In genomic region chr2:46136953-46137352, GRCh38 we compare ENCODE assay signal across 25 cellular contexts.
"Had no signal": no experiment of that assay in that cellular context is flagged by ENCODE, and none has a peak within 500 bp of the region (broad histone marks: within the 10 kb centered on the region; RNA-seq: fewer than 3 reads in every experiment).

No MANE protein-coding gene starts in this region.

- FAIRE-seq: colon, frontal cortex, kidney had no signal

- H3K27me3 ChIP-seq: brain microvascular endothelial cell, esophagus muscularis mucosa, spleen, transverse colon had no signal

- H3K9me3 ChIP-seq: esophagus muscularis mucosa, spleen, transverse colon had no signal

- H3K36me3 Mint-ChIP-seq: activated naive CD4-positive, alpha-beta T cell treated with anti-CD3 and anti-CD28 coated beads, Interleukin-2, amount 10 ng/mL, durations not matched to agents 7 days and 5 days had no signal

- H3K27me3 Mint-ChIP-seq: activated CD4-positive, alpha-beta memory T cell treated with anti-CD3 and anti-CD28 coated beads, Interleukin-2, amount 10 ng/mL, durations not matched to agents 7 days and 5 days; activated CD4-positive, alpha-beta T cell treated with anti-CD3 and anti-CD28 coated beads, Interleukin-2, amount 10 ng/mL, durations not matched to agents 24 days and 14 days; activated naive CD4-positive, alpha-beta T cell treated with anti-CD3 and anti-CD28 coated beads, Interleukin-2, amount 10 ng/mL, durations not matched to agents 7 days and 5 days; memory B cell; naive B cell; stimulated activated naive CD8-positive, alpha-beta T cell treated with anti-CD3 and anti-CD28 coated beads, Interleukin-15, Interleukin-2, amounts not matched to agents 100 ng/mL and 50 ng/mL, for 24 hours had no signal

- H3K27ac Mint-ChIP-seq: activated CD4-positive, alpha-beta memory T cell treated with anti-CD3 and anti-CD28 coated beads, Interleukin-2, amount 10 ng/mL, durations not matched to agents 7 days and 5 days; activated CD4-positive, alpha-beta T cell treated with anti-CD3 and anti-CD28 coated beads, Interleukin-2, amount 10 ng/mL, durations not matched to agents 24 days and 14 days; activated naive CD4-positive, alpha-beta T cell treated with anti-CD3 and anti-CD28 coated beads, Interleukin-2, amount 10 ng/mL, durations not matched to agents 7 days and 5 days; memory B cell; stimulated activated naive CD8-positive, alpha-beta T cell treated with anti-CD3 and anti-CD28 coated beads, Interleukin-15, Interleukin-2, amounts not matched to agents 100 ng/mL and 50 ng/mL, for 24 hours had no signal

- ATAC-seq: activated CD4-positive, CD25-positive, alpha-beta regulatory T cell treated with anti-CD3 and anti-CD28 coated beads, Interleukin-2, amount 50 U/mL, for 24 hours; left lobe of liver had no signal

- DNase-seq: activated CD4-positive, alpha-beta memory T cell treated with anti-CD3 and anti-CD28 coated beads, Interleukin-2, amount 10 ng/mL, durations not matched to agents 7 days and 5 days; activated CD4-positive, alpha-beta T cell treated with anti-CD3 and anti-CD28 coated beads, Interleukin-2, amount 10 ng/mL, durations not matched to agents 24 days and 14 days; activated effector memory CD4-positive, alpha-beta T cell treated with anti-CD3 and anti-CD28 coated beads, Interleukin-2, amount 50 U/mL, for 16 hours; activated naive CD4-positive, alpha-beta T cell treated with anti-CD3 and anti-CD28 coated beads, Interleukin-2, amount 10 ng/mL, durations not matched to agents 7 days and 5 days; activated T-cell treated with anti-CD3 and anti-CD28 coated beads for 4 hours; brain microvascular endothelial cell; central memory CD4-positive, alpha-beta T cell; kidney; naive B cell; occipital lobe; posterior cingulate gyrus; SIG-M5; spleen; stimulated activated CD4-positive, alpha-beta T cell treated with anti-CD3 and anti-CD28 coated beads, Interleukin-4, amount 100 ng/mL, for 1 hour; substantia nigra; transverse colon had no signal

- H3K4me1 Mint-ChIP-seq: activated CD4-positive, alpha-beta memory T cell treated with anti-CD3 and anti-CD28 coated beads, Interleukin-2, amount 10 ng/mL, durations not matched to agents 7 days and 5 days; activated CD4-positive, alpha-beta T cell treated with anti-CD3 and anti-CD28 coated beads, Interleukin-2, amount 10 ng/mL, durations not matched to agents 24 days and 14 days; activated naive CD4-positive, alpha-beta T cell treated with anti-CD3 and anti-CD28 coated beads, Interleukin-2, amount 10 ng/mL, durations not matched to agents 7 days and 5 days had no signal

- H3K36me3 ChIP-seq: esophagus muscularis mucosa, spleen, transverse colon had no signal

- H3K9me3 Mint-ChIP-seq: activated CD4-positive, alpha-beta memory T cell treated with anti-CD3 and anti-CD28 coated beads, Interleukin-2, amount 10 ng/mL, durations not matched to agents 7 days and 5 days; activated CD4-positive, alpha-beta T cell treated with anti-CD3 and anti-CD28 coated beads, Interleukin-2, amount 10 ng/mL, durations not matched to agents 24 days and 14 days; activated naive CD4-positive, alpha-beta T cell treated with anti-CD3 and anti-CD28 coated beads, Interleukin-2, amount 10 ng/mL, durations not matched to agents 7 days and 5 days; memory B cell; naive B cell; neural crest cell; stimulated activated naive CD8-positive, alpha-beta T cell treated with anti-CD3 and anti-CD28 coated beads, Interleukin-15, Interleukin-2, amounts not matched to agents 100 ng/mL and 50 ng/mL, for 24 hours had no signal

- H3K27ac ChIP-seq: esophagus muscularis mucosa, spleen, transverse colon, VCaP had no signal

- H3K4me3 ChIP-seq: esophagus muscularis mucosa, spleen, transverse colon had no signal

- H3K4me3 Mint-ChIP-seq: activated CD4-positive, alpha-beta memory T cell treated with anti-CD3 and anti-CD28 coated beads, Interleukin-2, amount 10 ng/mL, durations not matched to agents 7 days and 5 days; activated CD4-positive, alpha-beta T cell treated with anti-CD3 and anti-CD28 coated beads, Interleukin-2, amount 10 ng/mL, durations not matched to agents 24 days and 14 days; activated naive CD4-positive, alpha-beta T cell treated with anti-CD3 and anti-CD28 coated beads, Interleukin-2, amount 10 ng/mL, durations not matched to agents 7 days and 5 days; memory B cell; naive B cell; neural crest cell; stimulated activated naive CD8-positive, alpha-beta T cell treated with anti-CD3 and anti-CD28 coated beads, Interleukin-15, Interleukin-2, amounts not matched to agents 100 ng/mL and 50 ng/mL, for 24 hours had no signal
